In genomic region chr2:19033240-19033639, GRCh38 we compare ENCODE assay signal across 15 cellular contexts.
"Had no signal": no experiment of that assay in that cellular context is flagged by ENCODE, and none has a peak within 500 bp of the region (broad histone marks: within the 10 kb centered on the region; RNA-seq: fewer than 3 reads in every experiment).

No MANE protein-coding gene starts in this region.

- H3K9me3 ChIP-seq: body of pancreas, right lobe of liver, spleen, uterus had no signal

- DNase-seq: activated CD4-positive, alpha-beta T cell treated with anti-CD3 and anti-CD28 coated beads, Interleukin-2, amount 10 ng/mL, durations not matched to agents 24 days and 14 days; activated CD4-positive, CD25-positive, alpha-beta regulatory T cell; activated CD8-positive, alpha-beta memory T cell treated with anti-CD3 and anti-CD28 coated beads, Interleukin-2, amount 50 U/mL, for 48 hours; activated gamma-delta T cell treated with Interleukin-2 at 50 U/mL for 16 hours; activated T-cell treated with anti-CD3 and anti-CD28 coated beads, Interleukin-2, amount 50 U/mL, for 72 hours; amniotic stem cell; body of pancreas; central memory CD4-positive, alpha-beta T cell; effector memory CD4-positive, alpha-beta T cell; foreskin melanocyte; mesendoderm; nephron progenitor cell; right lobe of liver; spleen; uterus had no signal

- H3K27ac ChIP-seq: body of pancreas, right lobe of liver, spleen, uterus had no signal

- H3K4me3 ChIP-seq: body of pancreas, right lobe of liver, spleen, uterus had no signal

- H3K36me3 ChIP-seq: right lobe of liver, spleen, uterus had no signal

- H3K27me3 ChIP-seq: body of pancreas, right lobe of liver, spleen, uterus had no signal

- H3K4me1 ChIP-seq: right lobe of liver had no signal
